Comparison of ENCODE assay signal across 5 cellular contexts in genomic region chr15:59096429-59096828, GRCh38.
"Had no signal": no experiment of that assay in that cellular context is flagged by ENCODE, and none has a peak within 500 bp of the region (broad histone marks: within the 10 kb centered on the region; RNA-seq: fewer than 3 reads in every experiment).

No MANE protein-coding gene starts in this region.

- H3K4me1 Mint-ChIP-seq: GM23338, H9 had no signal

- H3K4me3 Mint-ChIP-seq: GM23338, H9 had no signal

- H3K9me3 Mint-ChIP-seq: GM23338, H9 had no signal

- DNase-seq: H9, HCEC 1CT, IMR-90 had no signal

- H3K27ac Mint-ChIP-seq: GM23338, H9 had no signal

- ATAC-seq: GM23338, K562 had no signal
